ENCODE assay signal across 14 cellular contexts in the genomic region with DNA sequence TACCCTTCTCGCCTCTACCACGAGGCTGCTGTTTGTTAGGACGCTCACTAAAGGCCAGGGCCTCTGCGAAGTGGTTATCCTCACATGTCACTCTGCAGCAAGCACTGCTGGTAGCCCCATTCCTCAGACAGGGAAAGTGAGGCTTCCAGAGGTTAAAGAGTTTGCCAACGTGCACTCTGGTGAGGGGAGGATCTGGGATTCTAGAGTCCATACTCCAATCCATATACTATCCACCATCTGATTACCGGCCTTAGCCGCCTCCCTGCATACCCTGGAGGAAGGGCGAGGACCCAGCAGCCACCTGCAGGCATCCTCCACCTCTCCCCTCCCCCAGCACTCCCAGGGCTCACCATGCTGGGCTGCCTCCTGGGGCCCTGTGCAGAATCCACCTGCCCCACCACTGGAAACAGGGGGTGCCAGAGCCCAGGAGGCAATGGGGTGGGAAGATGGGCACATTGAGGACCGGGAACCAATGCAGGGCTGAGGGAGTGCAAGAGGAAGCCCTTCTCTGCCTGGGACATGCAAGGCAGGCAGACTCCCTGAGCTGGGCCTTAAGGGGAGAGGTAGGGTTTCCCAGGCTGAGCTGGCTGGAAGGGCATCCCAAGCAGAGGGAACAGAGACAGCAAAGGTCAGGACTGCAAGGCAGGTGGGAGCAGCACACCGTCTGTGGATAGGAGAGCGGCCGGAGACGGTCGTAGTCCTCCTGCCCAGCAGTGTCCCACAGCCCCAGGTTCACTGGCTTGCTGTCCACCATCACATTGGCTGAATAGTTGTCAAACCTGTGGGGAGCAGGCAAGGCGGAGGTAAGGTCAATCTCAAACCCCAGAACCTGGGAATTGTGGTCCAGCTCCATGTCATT. TPM values are rescaled to one million over a fixed set of nuclear protein-coding genes. Genes with fewer than 3 reads are reported as not detected.
DNase-seq lines count a peak whose midpoint lies in the region; ATAC-seq and TF ChIP-seq lines count a peak whose summit lies in the region.
"Had no signal": no experiment of that assay in that cellular context is flagged by ENCODE, and none has a peak within 500 bp of the region (broad histone marks: within the 10 kb centered on the region; RNA-seq: fewer than 3 reads in every experiment).

No MANE protein-coding gene starts in this region.

- peak in 1 of 5 donors; percentile 32 for DNase-seq in CD8-positive, alpha-beta memory T cell
- DNase-seq in activated naive CD4-positive, alpha-beta T cell treated with anti-CD3 and anti-CD28 coated beads, Interleukin-2, amount 50 U/mL, for 72 hours (ENCODE audit: low spot score in 2 of 2), result peak; percentile 27 to 55
- DNase-seq in neuronal stem cell (ENCODE audit: low spot score) (no peak), HEK293T (ENCODE audit: extremely low spot score) (no peak), ascending aorta (ENCODE audit: low spot score in 2 of 2) (no peak)
- DNase-seq: anterior cingulate cortex had no signal

- no peak overlapping the region for H2BK5ac ChIP-seq in neuronal stem cell (ENCODE audit: low read length)

- no peak overlapping the region for H3K4ac ChIP-seq in neuronal stem cell (ENCODE audit: low read length)

- H2BK120ac ChIP-seq in neuronal stem cell (ENCODE audit: low read depth, low read length), result peak overlapping the region; percentile 10

- H3K27ac ChIP-seq in CD8-positive, alpha-beta memory T cell (ENCODE audit: low read depth, low read length), result no peak overlapping the region
- peak overlapping the region; percentile 100 for H3K27ac ChIP-seq in KOPT-K1 (ENCODE audit: low read depth, low read length, poor library complexity, severe bottlenecking)
- no peak overlapping the region for H3K27ac ChIP-seq in neuronal stem cell (replicated peaks; ENCODE audit: low read length)
- H3K27ac ChIP-seq in ascending aorta, result no peak overlapping the region

- H3K79me1 ChIP-seq in neuronal stem cell (ENCODE audit: low read depth, low read length), result no peaks in the 10 kb centered on the region

- intact Hi-C loops in ascending aorta (cut with DNase I), result no loop called here

- peak overlapping the region; percentile 29 for H3K4me3 ChIP-seq in CD8-positive, alpha-beta memory T cell (ENCODE audit: low read length)
- H3K4me3 ChIP-seq in neuronal stem cell (ENCODE audit: low read length in 2 of 2) (no peak overlapping the region), ascending aorta (no peak overlapping the region)
- H3K4me3 ChIP-seq: mucosa of descending colon had no signal

- WGBS in neuronal stem cell (ENCODE audit: extremely low coverage in 2 of 2, insufficient read length in 2 of 2, insufficient replicate concordance in 1 of 2), 2 donors, result no CpG with 5 or more reads among the region's 15 CpGs

- H3K4me2 ChIP-seq in neuronal stem cell (ENCODE audit: insufficient read depth, low read length, poor library complexity, severe bottlenecking), result no peak overlapping the region

- CTCF ChIA-PET in CD8-positive, alpha-beta memory T cell (lab: Charles Lee), result interaction anchor here (0.9 to 6.9 kb wide), 6 partner anchors 9 to 254 kb away, joined by 3 to 105 read pairs (median 6); partner anchors contain the start of genes MFNG and RAC2
- CTCF ChIA-PET in HEK293T (lab: Yijun Ruan, JAX), result no interaction called here

- no peak overlapping the region for H3K23ac ChIP-seq in neuronal stem cell (ENCODE audit: low read depth, low read length, poor library complexity)

- peak overlapping the region; percentile 71 to 89 (median 85) for H3K4me3 Mint-ChIP-seq in CD8-positive, alpha-beta memory T cell

- no peak overlapping the region for H3K14ac ChIP-seq in neuronal stem cell (ENCODE audit: low read length)

- peaks cover 99% of the 10 kb centered on the region for H3K4me1 ChIP-seq in CD8-positive, alpha-beta memory T cell (ENCODE audit: insufficient read depth, low read length)
- H3K4me1 ChIP-seq in neuronal stem cell (ENCODE audit: control insufficient read depth in 2 of 2, insufficient read depth in 1 of 2, low read depth in 1 of 2, low read length in 2 of 2) (peaks cover 0 to 2% of the 10 kb centered on the region in 2 donors), ascending aorta (no peaks in the 10 kb centered on the region)

- H2AK5ac ChIP-seq in neuronal stem cell (ENCODE audit: low read depth, low read length), result peak overlapping the region; percentile 49

- no peaks in the 10 kb centered on the region for H3K9me3 Mint-ChIP-seq in CD8-positive, alpha-beta memory T cell
- no peaks in the 10 kb centered on the region for H3K9me3 Mint-ChIP-seq in activated naive CD4-positive, alpha-beta T cell treated with anti-CD3 and anti-CD28 coated beads, Interleukin-2, amount 50 U/mL, for 72 hours

- H4K8ac ChIP-seq in neuronal stem cell (ENCODE audit: low read depth, low read length), result no peak overlapping the region

- POLR2A ChIA-PET in CD8-positive, alpha-beta memory T cell (lab: Charles Lee), result interaction anchor here (1.2 to 6.6 kb wide), 3 partner anchors 9 to 16 kb away, joined by 3 to 115 read pairs (median 7); partner anchors contain the start of gene RAC2
- POLR2A ChIA-PET in HEK293T (lab: Yijun Ruan, JAX), result no interaction called here

- H3K27me3 Mint-ChIP-seq in CD8-positive, alpha-beta memory T cell, result no peaks in the 10 kb centered on the region

- no peaks in the 10 kb centered on the region for H3K9me3 ChIP-seq in CD8-positive, alpha-beta memory T cell (ENCODE audit: low read length)
- H3K9me3 ChIP-seq in KOPT-K1 (ENCODE audit: insufficient read depth, low read length, poor library complexity, severe bottlenecking) (no peaks in the 10 kb centered on the region), neuronal stem cell (replicated peaks in 1 of 2; ENCODE audit: control insufficient read depth in 2 of 2, insufficient read depth in 1 of 2, low read depth in 1 of 2, low read length in 2 of 2) (no peaks in the 10 kb centered on the region), ascending aorta (no peaks in the 10 kb centered on the region)
- H3K9me3 ChIP-seq: mucosa of descending colon had no signal

- H4K91ac ChIP-seq in neuronal stem cell (ENCODE audit: low read depth, low read length, poor library complexity), result no peak overlapping the region

- no peak overlapping the region for H2BK12ac ChIP-seq in neuronal stem cell (ENCODE audit: low read length)

- no peak for TF ChIP-seq CTCF in ascending aorta (IDR thresholded peaks at IDR 0.05)

- peaks cover 70% of the 10 kb centered on the region for H3K36me3 ChIP-seq in CD8-positive, alpha-beta memory T cell (ENCODE audit: insufficient read depth, low read length)
- H3K36me3 ChIP-seq in KOPT-K1 (ENCODE audit: insufficient read depth, low read length), result peaks cover 93% of the 10 kb centered on the region
- H3K36me3 ChIP-seq in neuronal stem cell (replicated peaks in 1 of 2; ENCODE audit: control insufficient read depth in 2 of 2, insufficient read depth in 2 of 2, low read length in 2 of 2), result no peaks in the 10 kb centered on the region
- no peaks in the 10 kb centered on the region for H3K36me3 ChIP-seq in ascending aorta

- no peak for ATAC-seq in activated naive CD4-positive, alpha-beta T cell treated with anti-CD3 and anti-CD28 coated beads, Interleukin-2, amount 50 U/mL, for 72 hours
- no peak for ATAC-seq in GM18520 (IDR thresholded peaks at IDR 0.05; ENCODE audit: unreplicated experiment)
- no peak for ATAC-seq in HG02973 (IDR thresholded peaks at IDR 0.05; ENCODE audit: unreplicated experiment)
- ATAC-seq: mucosa of descending colon, SK-N-SH treated with all-trans-retinoic acid at 6 μM for 48 hours had no signal

- peaks cover 14 to 82% (median 19%) of the 10 kb centered on the region in 3 donors for H3K36me3 Mint-ChIP-seq in CD8-positive, alpha-beta memory T cell
- peaks cover 39 to 70% of the 10 kb centered on the region in 2 donors for H3K36me3 Mint-ChIP-seq in activated naive CD4-positive, alpha-beta T cell treated with anti-CD3 and anti-CD28 coated beads, Interleukin-2, amount 50 U/mL, for 72 hours

- H3K18ac ChIP-seq in neuronal stem cell (ENCODE audit: low read length), result peak overlapping the region; percentile 2

- peak overlapping the region; percentile 45 for H2BK15ac ChIP-seq in neuronal stem cell (ENCODE audit: low read length)

- H3K4me1 Mint-ChIP-seq in CD8-positive, alpha-beta memory T cell, result peaks cover 92 to 99% (median 99%) of the 10 kb centered on the region in 3 donors

- no peak overlapping the region for H3K9ac ChIP-seq in neuronal stem cell (ENCODE audit: low read depth, low read length, poor library complexity)

- H2AFZ ChIP-seq in neuronal stem cell (ENCODE audit: low read length), result no peak overlapping the region

- peak overlapping the region; percentile 98 to 100 (median 99) for H3K27ac Mint-ChIP-seq in CD8-positive, alpha-beta memory T cell
- H3K27ac Mint-ChIP-seq in activated naive CD4-positive, alpha-beta T cell treated with anti-CD3 and anti-CD28 coated beads, Interleukin-2, amount 50 U/mL, for 72 hours, result peak overlapping the region; percentile 97 to 99

- H3K27me3 ChIP-seq in CD8-positive, alpha-beta memory T cell (ENCODE audit: insufficient read depth, low read length, poor library complexity, severe bottlenecking), result no peaks in the 10 kb centered on the region
- H3K27me3 ChIP-seq in neuronal stem cell (ENCODE audit: control insufficient read depth in 3 of 3, insufficient read depth in 3 of 3, low read depth in 1 of 3, low read length in 3 of 3), result peaks cover 0 to 46% (median 0%) of the 10 kb centered on the region in 3 experiments
- no peaks in the 10 kb centered on the region for H3K27me3 ChIP-seq in ascending aorta

RNA-seq across cellular contexts. Expression of gene RAC2, which starts 11.7 kb away (rescaled TPM):
- 100 to 1,000 TPM; 433 to 452 TPM for total RNA-seq in CD8-positive, alpha-beta memory T cell
- polyA plus RNA-seq in CD8-positive, alpha-beta memory T cell, result 1,206 TPM
- 100 to 1,000 TPM; 655 to 769 TPM for total RNA-seq in activated naive CD4-positive, alpha-beta T cell treated with anti-CD3 and anti-CD28 coated beads, Interleukin-2, amount 50 U/mL, for 72 hours
- 1.2 TPM for polyA plus RNA-seq in neuronal stem cell (2013, experiment 1 of 2)
- polyA plus RNA-seq in neuronal stem cell (2013, experiment 2 of 2), result 1.1 TPM
- 11.5 TPM for total RNA-seq in ascending aorta

RNA-seq across cellular contexts. Expression of gene SSTR3, which starts 20.1 kb away (rescaled TPM):
- under 1 TPM; 0.24 to 0.62 TPM for total RNA-seq in CD8-positive, alpha-beta memory T cell
- 0.59 TPM for polyA plus RNA-seq in CD8-positive, alpha-beta memory T cell
- total RNA-seq in activated naive CD4-positive, alpha-beta T cell treated with anti-CD3 and anti-CD28 coated beads, Interleukin-2, amount 50 U/mL, for 72 hours, result 10 to 100 TPM in 1 of 2 donors, 1 to 10 TPM in 1; 5.2 to 28.1 TPM
- polyA plus RNA-seq in neuronal stem cell (2013, experiment 1 of 2), result 0.22 TPM
- 0.28 TPM for polyA plus RNA-seq in neuronal stem cell (2013, experiment 2 of 2)
- total RNA-seq in ascending aorta, result not detected
- total RNA-seq: dermis microvascular lymphatic vessel endothelial cell, subcutaneous adipose tissue had no signal

RNA-seq across cellular contexts. Expression of gene C1QTNF6, which starts 44.3 kb away (rescaled TPM):
- 1 to 10 TPM; 3.6 to 4.3 TPM for total RNA-seq in CD8-positive, alpha-beta memory T cell
- polyA plus RNA-seq in CD8-positive, alpha-beta memory T cell, result 1.8 TPM
- total RNA-seq in activated naive CD4-positive, alpha-beta T cell treated with anti-CD3 and anti-CD28 coated beads, Interleukin-2, amount 50 U/mL, for 72 hours, result 10 to 100 TPM; 13.8 to 14.5 TPM
- 17.0 TPM for polyA plus RNA-seq in neuronal stem cell (2013, experiment 1 of 2)
- 18.2 TPM for polyA plus RNA-seq in neuronal stem cell (2013, experiment 2 of 2)
- total RNA-seq in ascending aorta, result 4.6 TPM

RNA-seq across cellular contexts. Expression of gene CYTH4, which starts 49.9 kb away (rescaled TPM):
- total RNA-seq in CD8-positive, alpha-beta memory T cell, result 10 to 100 TPM; 23.1 to 24.7 TPM
- polyA plus RNA-seq in CD8-positive, alpha-beta memory T cell, result 80.2 TPM
- 10 to 100 TPM; 60.7 to 69.7 TPM for total RNA-seq in activated naive CD4-positive, alpha-beta T cell treated with anti-CD3 and anti-CD28 coated beads, Interleukin-2, amount 50 U/mL, for 72 hours
- polyA plus RNA-seq in neuronal stem cell (2013, experiment 1 of 2), result not detected
- not detected for polyA plus RNA-seq in neuronal stem cell (2013, experiment 2 of 2)
- total RNA-seq in ascending aorta, result 130 TPM
- total RNA-seq: renal cortical epithelial cell had no signal

Comparison
In these comparisons a context has a peak if more than half of its experiments do, and no peak if none do; other contexts are left out.
1. DNase-seq: peak in activated naive CD4-positive, alpha-beta T cell treated with anti-CD3 and anti-CD28 coated beads, Interleukin-2, amount 50 U/mL, for 72 hours (2 of 2); none in neuronal stem cell (single experiment), HEK293T (single experiment) and ascending aorta (0 of 2).
2. RNA of gene RAC2, which starts 11.7 kb away (total RNA-seq): 655 to 769 TPM in activated naive CD4-positive, alpha-beta T cell treated with anti-CD3 and anti-CD28 coated beads, Interleukin-2, amount 50 U/mL, for 72 hours and 433 to 452 TPM in CD8-positive, alpha-beta memory T cell; 11.5 TPM in ascending aorta (single experiment); every median in the first group is over 10 times any median in the second.